8 cellular contexts compared by ENCODE assay signal in the genomic region with DNA sequence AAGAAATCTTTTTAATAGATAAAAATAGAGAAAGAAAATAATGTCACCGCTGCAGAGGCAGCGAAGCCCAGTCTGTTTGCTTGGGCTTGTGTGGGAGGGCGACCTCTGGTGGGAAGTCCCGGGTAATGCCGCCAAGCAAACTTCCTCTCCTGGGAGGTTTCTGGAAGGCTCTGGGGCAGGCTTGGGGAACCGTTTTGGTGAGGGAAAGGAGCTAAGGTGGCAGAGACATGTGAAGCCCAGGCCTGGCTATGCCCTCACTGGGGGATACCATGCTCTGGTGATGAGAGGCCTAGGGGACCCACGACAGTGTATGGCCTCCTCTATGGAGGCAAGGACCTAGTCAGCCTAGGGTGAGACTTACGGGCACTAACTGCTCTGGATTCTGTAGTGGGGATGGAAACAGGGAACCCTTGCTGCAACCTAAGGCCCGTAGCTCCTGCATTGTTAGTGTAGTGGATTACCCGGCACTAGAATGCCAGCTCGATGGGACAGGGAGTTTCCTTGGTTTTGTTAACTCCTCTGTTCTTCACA.
DNase-seq lines count a peak whose midpoint lies in the region; ATAC-seq and TF ChIP-seq lines count a peak whose summit lies in the region.

No MANE protein-coding gene starts in this region.

- no peaks in the 10 kb centered on the region for H3K9me3 ChIP-seq in neural cell (ENCODE audit: low read length)

- no peaks in the 10 kb centered on the region for H3F3A ChIP-seq in neural cell (ENCODE audit: insufficient read depth, low read length, poor library complexity, severe bottlenecking)

- H4K20me1 ChIP-seq in neural cell (ENCODE audit: insufficient read depth), result no peaks in the 10 kb centered on the region

- no peaks in the 10 kb centered on the region for H3K79me2 ChIP-seq in neural cell (replicated peaks; ENCODE audit: insufficient read depth, low read length)

- H3K27ac ChIP-seq in neural cell (ENCODE audit: low read length), result peak overlapping the region; percentile 46

- no peak overlapping the region for H3K4me3 ChIP-seq in neural cell (ENCODE audit: low read length)

- DNase-seq in activated gamma-delta T cell treated with Interleukin-2 at 50 U/mL for 16 hours (peak; percentile 17), activated gamma-delta T cell (lab: John Stamatoyannopoulos, UW) (no peak), NCI-H226 (peak; percentile 10), activated T-cell treated with anti-CD3 and anti-CD28 coated beads for 4 hours (peak; percentile 19), fibroblast of peridontal ligament (ENCODE audit: extremely low read depth) (peak; percentile 73), type B pancreatic cell (ENCODE audit: extremely low spot score, unreplicated experiment) (peak; percentile 85)

- H3K36me3 ChIP-seq in neural cell (ENCODE audit: insufficient read depth, low read length), result no peaks in the 10 kb centered on the region

- no peaks in the 10 kb centered on the region for H3K9me2 ChIP-seq in neural cell (ENCODE audit: insufficient read depth, low read length)

- H3K9me3 Mint-ChIP-seq in type B pancreatic cell, result no peaks in the 10 kb centered on the region

- no peak overlapping the region for H3K9ac ChIP-seq in neural cell (ENCODE audit: low read length)

- H3K4me3 Mint-ChIP-seq in type B pancreatic cell, result peak overlapping the region; percentile 47

- no peaks in the 10 kb centered on the region for H3K27me3 ChIP-seq in neural cell (ENCODE audit: insufficient read depth, low read depth, low read length)

- H3K36me3 Mint-ChIP-seq in type B pancreatic cell, result peaks cover 12% of the 10 kb centered on the region

- TF ChIP-seq RAD21 in neural cell (conservative IDR thresholded peaks at IDR 0.05), result peak; percentile 97

- TF ChIP-seq EP300 in neural cell (conservative IDR thresholded peaks at IDR 0.05; ENCODE audit: poor library complexity, severe bottlenecking), result no peak

- TF ChIP-seq CTCF in neural cell (IDR thresholded peaks at IDR 0.05; ENCODE audit: poor library complexity, severe bottlenecking) (peak; percentile 91), type B pancreatic cell (conservative IDR thresholded peaks at IDR 0.05) (peak; percentile 97)

- peak; percentile 65 for ATAC-seq in HG02763 (IDR thresholded peaks at IDR 0.05; ENCODE audit: unreplicated experiment)

- peak overlapping the region; percentile 52 for H3K27ac Mint-ChIP-seq in type B pancreatic cell

- peaks cover 37% of the 10 kb centered on the region for H3K27me3 Mint-ChIP-seq in type B pancreatic cell

- H3K4me2 ChIP-seq in neural cell (ENCODE audit: low read length), result no peak overlapping the region

- H2AFZ ChIP-seq in neural cell (ENCODE audit: low read depth, low read length), result no peak overlapping the region

- H3K4me1 Mint-ChIP-seq in type B pancreatic cell (ENCODE audit: unreplicated experiment), result peaks cover 39% of the 10 kb centered on the region

TF ChIP-seq in neural cell, 6 proteins besides CTCF, POLR2A, EP300 and RAD21:
- TF ChIP-seq POLR2AphosphoS5 (IDR thresholded peaks at IDR 0.05), result no peak
- peak; percentile 97 for TF ChIP-seq SMC3 (conservative IDR thresholded peaks at IDR 0.05; ENCODE audit: poor library complexity)
